In the genomic region with DNA sequence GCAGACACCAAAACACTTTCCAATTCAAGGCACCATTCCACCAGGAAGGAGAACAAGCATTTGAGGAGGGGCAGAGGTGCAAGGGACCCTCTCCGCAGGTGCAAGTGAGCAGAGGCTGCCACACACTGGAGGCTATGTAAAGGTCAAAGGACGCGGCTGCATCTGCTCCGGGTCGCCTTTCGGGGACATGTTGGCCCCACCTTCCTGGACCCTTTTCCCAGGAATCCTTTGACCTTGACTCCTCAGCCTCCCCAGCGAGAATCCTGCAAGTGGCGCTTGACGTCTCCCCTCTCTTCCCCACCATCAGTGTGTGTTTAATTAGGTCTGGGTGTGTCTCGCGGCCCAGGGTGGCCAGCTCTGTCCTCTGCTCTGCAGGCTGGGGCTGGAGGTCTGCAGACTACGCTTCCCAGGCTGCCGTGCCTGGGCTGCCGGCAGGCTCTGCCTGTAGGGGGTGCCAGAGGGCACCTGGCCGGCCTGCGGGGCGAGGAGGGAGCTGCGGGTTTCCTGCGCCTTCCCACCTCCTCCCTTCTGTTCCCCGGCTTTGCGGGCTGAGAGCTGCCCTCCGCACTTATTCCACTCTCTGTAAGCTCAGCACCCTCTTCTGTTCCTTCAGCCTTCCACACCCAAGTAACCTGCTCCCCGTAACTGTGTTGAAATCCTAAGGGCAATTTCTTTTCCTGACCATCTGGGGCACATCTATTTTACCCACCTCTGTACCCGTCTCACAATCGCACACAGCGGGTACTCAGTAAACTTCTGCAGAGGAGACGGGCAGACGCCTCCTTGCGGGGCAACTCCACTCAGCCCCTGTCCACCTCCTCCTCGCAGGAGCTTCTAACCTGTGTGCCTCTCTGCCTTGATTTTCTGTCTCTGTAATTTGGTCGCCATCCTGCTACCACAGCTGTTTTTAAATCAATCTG, we compare ENCODE assay signal across 9 cellular contexts.
DNase-seq lines count a peak whose midpoint lies in the region; ATAC-seq and TF ChIP-seq lines count a peak whose summit lies in the region.
"Had no signal": no experiment of that assay in that cellular context is flagged by ENCODE, and none has a peak within 500 bp of the region (broad histone marks: within the 10 kb centered on the region; RNA-seq: fewer than 3 reads in every experiment).

No MANE protein-coding gene starts in this region.

- ATAC-seq in DND-41 (ENCODE audit: insufficient read depth, low read depth) = peak; percentile 86
- ATAC-seq in upper lobe of left lung (ENCODE audit: low FRiP score in 2 of 2) = peak in 1 of 2 donors; percentile 64
- no peak for ATAC-seq in GM21528 (IDR thresholded peaks at IDR 0.05; ENCODE audit: low FRiP score, unreplicated experiment)

- no peaks in the 10 kb centered on the region for H3K9me3 Mint-ChIP-seq in activated T-cell treated with anti-CD3 and anti-CD28 coated beads, Interleukin-2, amount 50 U/mL, for 24 hours
- H3K9me3 Mint-ChIP-seq in neural crest cell = no peaks in the 10 kb centered on the region
- H3K9me3 Mint-ChIP-seq: activated naive CD4-positive, alpha-beta T cell treated with anti-CD3 and anti-CD28 coated beads, Interleukin-2, amount 50 U/mL, for 24 hours had no signal

- H3K79me2 ChIP-seq in DND-41 (ENCODE audit: insufficient read depth, low read length) = no peaks in the 10 kb centered on the region

- H3K9ac ChIP-seq in DND-41 (ENCODE audit: low read depth, low read length) = no peak overlapping the region

- H3K4me1 ChIP-seq in DND-41 (ENCODE audit: insufficient read depth, low read length) (0 out of 2 replicates have a peak, but pooled peaks cover 3% of the 10 kb centered on the region), HEK293 (ENCODE audit: control insufficient read depth, insufficient read depth, low read length) (no peaks in the 10 kb centered on the region), upper lobe of left lung (peaks cover 0 to 7% (median 5%) of the 10 kb centered on the region in 4 donors)

- H3K9me3 ChIP-seq in DND-41 (ENCODE audit: insufficient read depth, low read length, severe bottlenecking) = no peaks in the 10 kb centered on the region
- no peaks in the 10 kb centered on the region for H3K9me3 ChIP-seq in HEK293 (ENCODE audit: control insufficient read depth, insufficient read depth, low read depth, low read length)
- H3K9me3 ChIP-seq in upper lobe of left lung = no peaks in the 10 kb centered on the region

- CTCF ChIA-PET in HEK293 (lab: Yijun Ruan, JAX) = interaction anchor here (0.6 to 1.9 kb wide), 26 partner anchors 10 to 858 kb away, joined by 3 to 15 read pairs (median 3); no protein-coding TSS in a partner anchor

- no peak overlapping the region for H3K4me3 Mint-ChIP-seq in activated T-cell treated with anti-CD3 and anti-CD28 coated beads, Interleukin-2, amount 50 U/mL, for 24 hours
- H3K4me3 Mint-ChIP-seq in neural crest cell = peak overlapping the region; percentile 7
- H3K4me3 Mint-ChIP-seq: activated naive CD4-positive, alpha-beta T cell treated with anti-CD3 and anti-CD28 coated beads, Interleukin-2, amount 50 U/mL, for 24 hours had no signal

- peaks cover 7% of the 10 kb centered on the region for H3K27me3 ChIP-seq in DND-41 (ENCODE audit: insufficient read depth, low read length, poor library complexity)
- no peaks in the 10 kb centered on the region for H3K27me3 ChIP-seq in upper lobe of left lung

- 23 to 38% methylated on average over 24 to 31 of the region's 31 CpGs for WGBS in upper lobe of left lung, 2 donors

- DNase-seq in DND-41 (peak; percentile 53), NCI-H748 (lab: John Stamatoyannopoulos, UW; ENCODE audit: unreplicated experiment) (peak; percentile 66), fibroblast of pulmonary artery (ENCODE audit: low read depth) (peak; percentile 46), neural crest cell (ENCODE audit: low read depth, low spot score) (peak; percentile 75), upper lobe of left lung (peak; percentile 34 to 90)
- DNase-seq in activated T-cell treated with anti-CD3 and anti-CD28 coated beads, Interleukin-2, amount 50 U/mL, for 24 hours = peak; percentile 77

- TF ChIP-seq CTCF in DND-41 (IDR thresholded peaks at IDR 0.05; ENCODE audit: borderline replicate concordance, extremely low read depth, low read length, poor library complexity, severe bottlenecking) = peak; percentile 84
- TF ChIP-seq CTCF in HEK293 (tag by site-specific recombination; IDR thresholded peaks at IDR 0.05) = peak; percentile 73
- peak; percentile 90 for TF ChIP-seq CTCF in fibroblast of pulmonary artery (IDR thresholded peaks at IDR 0.05; ENCODE audit: low read length, missing control alignments)
- peak; percentile 92 for TF ChIP-seq CTCF in neural crest cell (conservative IDR thresholded peaks at IDR 0.05)
- TF ChIP-seq CTCF in upper lobe of left lung (IDR thresholded peaks at IDR 0.05) = peak; percentile 49 to 82 (median 70)

- no peak overlapping the region for H3K4me3 ChIP-seq in DND-41 (ENCODE audit: low read depth in 1 of 2, low read length in 2 of 2)
- no peak overlapping the region for H3K4me3 ChIP-seq in HEK293 (ENCODE audit: low read depth, low read length)
- no peak overlapping the region for H3K4me3 ChIP-seq in fibroblast of pulmonary artery (replicated peaks; ENCODE audit: low read depth, low read length)
- no peak overlapping the region for H3K4me3 ChIP-seq in upper lobe of left lung

- POLR2A ChIA-PET in HEK293 (lab: Yijun Ruan, JAX) = interaction anchor here (0.5 kb wide), 1 partner anchor 836 kb away, joined by 3 read pairs; no protein-coding TSS in a partner anchor

- TF ChIP-seq EP300 in upper lobe of left lung (IDR thresholded peaks at IDR 0.05) = no peak

- H2AFZ ChIP-seq in DND-41 (ENCODE audit: low read depth, low read length) = no peak overlapping the region

- H3K4me1 Mint-ChIP-seq in activated T-cell treated with anti-CD3 and anti-CD28 coated beads, Interleukin-2, amount 50 U/mL, for 24 hours (ENCODE audit: low read depth) = peaks cover 13% of the 10 kb centered on the region
- peaks cover 15% of the 10 kb centered on the region for H3K4me1 Mint-ChIP-seq in neural crest cell

- no peaks in the 10 kb centered on the region for H3K36me3 ChIP-seq in DND-41 (ENCODE audit: insufficient read depth, low read length)
- H3K36me3 ChIP-seq in HEK293 (ENCODE audit: control insufficient read depth in 2 of 2, insufficient read depth in 1 of 2, low read length in 2 of 2) = no peaks in the 10 kb centered on the region
- no peaks in the 10 kb centered on the region for H3K36me3 ChIP-seq in upper lobe of left lung

- TF ChIP-seq POLR2A in upper lobe of left lung (IDR thresholded peaks at IDR 0.05) = no peak

- no peaks in the 10 kb centered on the region for H4K20me1 ChIP-seq in DND-41 (ENCODE audit: insufficient read depth, low read length)

- H3K27ac ChIP-seq in DND-41 (ENCODE audit: low read length) (no peak overlapping the region), HEK293 (ENCODE audit: extremely low read depth, low read depth, low read length) (no peak overlapping the region), upper lobe of left lung (no peak overlapping the region)

- H3K27me3 Mint-ChIP-seq in activated T-cell treated with anti-CD3 and anti-CD28 coated beads, Interleukin-2, amount 50 U/mL, for 24 hours = peaks cover 78% of the 10 kb centered on the region
- peaks cover 8% of the 10 kb centered on the region for H3K27me3 Mint-ChIP-seq in neural crest cell (ENCODE audit: low read depth)

- H3K36me3 Mint-ChIP-seq in activated T-cell treated with anti-CD3 and anti-CD28 coated beads, Interleukin-2, amount 50 U/mL, for 24 hours (ENCODE audit: low read depth) = no peaks in the 10 kb centered on the region
- H3K36me3 Mint-ChIP-seq in neural crest cell (ENCODE audit: low read depth) = no peaks in the 10 kb centered on the region
- H3K36me3 Mint-ChIP-seq: activated naive CD4-positive, alpha-beta T cell treated with anti-CD3 and anti-CD28 coated beads, Interleukin-2, amount 50 U/mL, for 24 hours had no signal

- no peak overlapping the region for H3K27ac Mint-ChIP-seq in activated T-cell treated with anti-CD3 and anti-CD28 coated beads, Interleukin-2, amount 50 U/mL, for 24 hours
- H3K27ac Mint-ChIP-seq in neural crest cell (ENCODE audit: unreplicated experiment) = no peak overlapping the region
- H3K27ac Mint-ChIP-seq: activated naive CD4-positive, alpha-beta T cell treated with anti-CD3 and anti-CD28 coated beads, Interleukin-2, amount 50 U/mL, for 24 hours had no signal

- H3K4me2 ChIP-seq in DND-41 (ENCODE audit: insufficient read depth, low read length) = no peak overlapping the region

TF ChIP-seq in HEK293, 187 proteins besides CTCF, POLR2A, EP300 and RAD21 (continues in another document):
- no peak for TF ChIP-seq MEIS1 (CRISPR knock-in tag; IDR thresholded peaks at IDR 0.05; ENCODE audit: borderline replicate concordance)
- TF ChIP-seq, protein P1, sequence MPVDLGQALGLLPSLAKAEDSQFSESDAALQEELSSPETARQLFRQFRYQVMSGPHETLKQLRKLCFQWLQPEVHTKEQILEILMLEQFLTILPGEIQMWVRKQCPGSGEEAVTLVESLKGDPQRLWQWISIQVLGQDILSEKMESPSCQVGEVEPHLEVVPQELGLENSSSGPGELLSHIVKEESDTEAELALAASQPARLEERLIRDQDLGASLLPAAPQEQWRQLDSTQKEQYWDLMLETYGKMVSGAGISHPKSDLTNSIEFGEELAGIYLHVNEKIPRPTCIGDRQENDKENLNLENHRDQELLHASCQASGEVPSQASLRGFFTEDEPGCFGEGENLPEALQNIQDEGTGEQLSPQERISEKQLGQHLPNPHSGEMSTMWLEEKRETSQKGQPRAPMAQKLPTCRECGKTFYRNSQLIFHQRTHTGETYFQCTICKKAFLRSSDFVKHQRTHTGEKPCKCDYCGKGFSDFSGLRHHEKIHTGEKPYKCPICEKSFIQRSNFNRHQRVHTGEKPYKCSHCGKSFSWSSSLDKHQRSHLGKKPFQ (tag by site-specific recombination; IDR thresholded peaks at IDR 0.05) = no peak
- TF ChIP-seq ZNF560 (tag by site-specific recombination; IDR thresholded peaks at IDR 0.05; ENCODE audit: borderline replicate concordance) = no peak
- TF ChIP-seq, protein P2, sequence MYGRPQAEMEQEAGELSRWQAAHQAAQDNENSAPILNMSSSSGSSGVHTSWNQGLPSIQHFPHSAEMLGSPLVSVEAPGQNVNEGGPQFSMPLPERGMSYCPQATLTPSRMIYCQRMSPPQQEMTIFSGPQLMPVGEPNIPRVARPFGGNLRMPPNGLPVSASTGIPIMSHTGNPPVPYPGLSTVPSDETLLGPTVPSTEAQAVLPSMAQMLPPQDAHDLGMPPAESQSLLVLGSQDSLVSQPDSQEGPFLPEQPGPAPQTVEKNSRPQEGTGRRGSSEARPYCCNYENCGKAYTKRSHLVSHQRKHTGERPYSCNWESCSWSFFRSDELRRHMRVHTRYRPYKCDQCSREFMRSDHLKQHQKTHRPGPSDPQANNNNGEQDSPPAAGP (tag by site-specific recombination; IDR thresholded peaks at IDR 0.05) = no peak
- peak; percentile 36 for TF ChIP-seq ZNF654 (tag by site-specific recombination; IDR thresholded peaks at IDR 0.05; ENCODE audit: low read depth)
- TF ChIP-seq KLF8 (tag by site-specific recombination; IDR thresholded peaks at IDR 0.05) = no peak
- TF ChIP-seq TRIM28 (IDR thresholded peaks at IDR 0.05; ENCODE audit: borderline replicate concordance, low read length) = peak; percentile 37; the same call in 1 of the 2 replicates
- no peak for TF ChIP-seq ZXDB (tag by site-specific recombination; IDR thresholded peaks at IDR 0.05)
- TF ChIP-seq ZNF157 (tag by site-specific recombination; IDR thresholded peaks at IDR 0.05) = no peak
